In genomic region chr18:52486052-52486451, GRCh38 we compare ENCODE assay signal across 8 cellular contexts.
"Had no signal": no experiment of that assay in that cellular context is flagged by ENCODE, and none has a peak within 500 bp of the region (broad histone marks: within the 10 kb centered on the region; RNA-seq: fewer than 3 reads in every experiment).

No MANE protein-coding gene starts in this region.

- DNase-seq: GDM1, GF-D8 had no signal

- ATAC-seq: GM12878 had no signal

- FAIRE-seq: G401.6, GM12878, GM12891, GM12892, GM18507, GM19239 had no signal

- H3K4me3 ChIP-seq: GM12878 had no signal
